ENCODE assay signal across 24 cellular contexts in genomic region chr5:155471027-155471426, GRCh38.
DNase-seq lines count a peak whose midpoint lies in the region; ATAC-seq lines count a peak whose summit lies in the region.
"Had no signal": no experiment of that assay in that cellular context is flagged by ENCODE, and none has a peak within 500 bp of the region (broad histone marks: within the 10 kb centered on the region; RNA-seq: fewer than 3 reads in every experiment).

No MANE protein-coding gene starts in this region.

- intact Hi-C loops in Right ventricle myocardium inferior (cut with DNase I), result no loop called here

- ATAC-seq in GM18909 (IDR thresholded peaks at IDR 0.05; ENCODE audit: poor library complexity, unreplicated experiment) (no peak), Right ventricle myocardium inferior (no peak), GM21737 (IDR thresholded peaks at IDR 0.05; ENCODE audit: unreplicated experiment) (no peak)
- ATAC-seq: activated CD4-positive, CD25-positive, alpha-beta regulatory T cell treated with anti-CD3 and anti-CD28 coated beads, Interleukin-2, amount 50 U/mL, for 24 hours; activated CD8-positive, alpha-beta T cell treated with anti-CD3 and anti-CD28 coated beads, Interleukin-2, amount 10 ng/mL, durations not matched to agents 7 days and 5 days; gastroesophageal sphincter had no signal

- DNase-seq in NCI-H345 (lab: John Stamatoyannopoulos, UW) (peak; percentile 13), NCI-H345 treated with DMSO at 0.1 percent for 48 hours (lab: John Stamatoyannopoulos, UW; ENCODE audit: unreplicated experiment) (no peak), NCI-H1694 treated with DMSO at 0.1 percent for 48 hours (lab: John Stamatoyannopoulos, UW) (peak; percentile 91), NCI-H82 (lab: John Stamatoyannopoulos, UW) (peak; percentile 98), Right ventricle myocardium inferior (ENCODE audit: missing footprints) (no peak)
- no peak for DNase-seq in activated CD4-positive, alpha-beta T cell treated with anti-CD3 and anti-CD28 coated beads, Interleukin-2, amount 50 U/mL, for 48 hours
- DNase-seq: ACHN; activated CD8-positive, alpha-beta T cell treated with anti-CD3 and anti-CD28 coated beads, Interleukin-2, amount 10 ng/mL, durations not matched to agents 7 days and 5 days; activated naive CD4-positive, alpha-beta T cell; activated T-cell treated with anti-CD3 and anti-CD28 coated beads, Interleukin-2, amount 50 U/mL, for 24 hours; adrenal gland; brain microvascular endothelial cell; Calu3; GF-D8; H9; kidney; NCI-H2107; stimulated activated CD8-positive, alpha-beta memory T cell treated with anti-CD3 and anti-CD28 coated beads, Interleukin-4, amount 100 ng/mL, for 48 hours; SW 1271; trophoblast cell had no signal

Comparison
In these comparisons a context has a peak if more than half of its experiments do, and no peak if none do; other contexts are left out.
1. DNase-seq: peak in NCI-H345 (single experiment), NCI-H1694 treated with DMSO at 0.1 percent for 48 hours (single experiment) and NCI-H82 (single experiment); none in NCI-H345 treated with DMSO at 0.1 percent for 48 hours (single experiment), Right ventricle myocardium inferior (single experiment) and activated CD4-positive, alpha-beta T cell treated with anti-CD3 and anti-CD28 coated beads, Interleukin-2, amount 50 U/mL, for 48 hours (0 of 2).